1 cellular context compared by ENCODE assay signal in the genomic region with DNA sequence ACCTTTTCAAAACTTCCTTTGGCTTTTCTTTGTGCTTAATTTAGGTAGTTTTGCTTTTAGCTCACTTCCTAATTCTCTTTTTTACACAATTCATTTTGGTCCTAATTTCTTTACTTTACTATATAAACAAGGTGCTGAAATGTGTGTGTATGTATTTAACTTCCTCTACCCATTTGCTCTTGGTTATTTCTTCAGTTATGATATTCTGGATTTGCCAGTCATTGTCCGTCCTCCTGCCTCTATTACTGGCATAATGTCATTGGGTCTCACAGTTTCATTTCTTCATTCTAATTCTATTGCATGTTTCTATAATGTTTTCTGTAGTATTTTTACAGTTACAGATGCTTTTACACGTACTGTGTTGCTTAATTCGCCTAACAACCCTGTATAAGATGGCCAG.
TF ChIP-seq lines count a peak whose summit lies in the region.

No MANE protein-coding gene starts in this region.

TF ChIP-seq in GM23338, 12 proteins besides CTCF, POLR2A, EP300 and RAD21:
- no peak for TF ChIP-seq EZH2phosphoT487 (IDR thresholded peaks at IDR 0.05; ENCODE audit: unreplicated experiment)
- no peak for TF ChIP-seq STAT1 (IDR thresholded peaks at IDR 0.05; ENCODE audit: unreplicated experiment)
- TF ChIP-seq EZH2 (IDR thresholded peaks at IDR 0.05; ENCODE audit: low read depth, unreplicated experiment): no peak
- no peak for TF ChIP-seq ZNF114 (CRISPR knock-in tag; IDR thresholded peaks at IDR 0.05)
- no peak for TF ChIP-seq ZNF331 (CRISPR knock-in tag; IDR thresholded peaks at IDR 0.05; ENCODE audit: low read depth)
- no peak for TF ChIP-seq POLR2AphosphoS5 (IDR thresholded peaks at IDR 0.05; ENCODE audit: low read depth)
- no peak for TF ChIP-seq JUNB (IDR thresholded peaks at IDR 0.05; ENCODE audit: unreplicated experiment)
- no peak for TF ChIP-seq CREB1 (CRISPR knock-in tag; IDR thresholded peaks at IDR 0.05; ENCODE audit: low read depth)
- TF ChIP-seq, protein P1, sequence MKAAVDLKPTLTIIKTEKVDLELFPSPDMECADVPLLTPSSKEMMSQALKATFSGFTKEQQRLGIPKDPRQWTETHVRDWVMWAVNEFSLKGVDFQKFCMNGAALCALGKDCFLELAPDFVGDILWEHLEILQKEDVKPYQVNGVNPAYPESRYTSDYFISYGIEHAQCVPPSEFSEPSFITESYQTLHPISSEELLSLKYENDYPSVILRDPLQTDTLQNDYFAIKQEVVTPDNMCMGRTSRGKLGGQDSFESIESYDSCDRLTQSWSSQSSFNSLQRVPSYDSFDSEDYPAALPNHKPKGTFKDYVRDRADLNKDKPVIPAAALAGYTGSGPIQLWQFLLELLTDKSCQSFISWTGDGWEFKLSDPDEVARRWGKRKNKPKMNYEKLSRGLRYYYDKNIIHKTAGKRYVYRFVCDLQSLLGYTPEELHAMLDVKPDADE (IDR thresholded peaks at IDR 0.05): no peak
- TF ChIP-seq, protein P2, sequence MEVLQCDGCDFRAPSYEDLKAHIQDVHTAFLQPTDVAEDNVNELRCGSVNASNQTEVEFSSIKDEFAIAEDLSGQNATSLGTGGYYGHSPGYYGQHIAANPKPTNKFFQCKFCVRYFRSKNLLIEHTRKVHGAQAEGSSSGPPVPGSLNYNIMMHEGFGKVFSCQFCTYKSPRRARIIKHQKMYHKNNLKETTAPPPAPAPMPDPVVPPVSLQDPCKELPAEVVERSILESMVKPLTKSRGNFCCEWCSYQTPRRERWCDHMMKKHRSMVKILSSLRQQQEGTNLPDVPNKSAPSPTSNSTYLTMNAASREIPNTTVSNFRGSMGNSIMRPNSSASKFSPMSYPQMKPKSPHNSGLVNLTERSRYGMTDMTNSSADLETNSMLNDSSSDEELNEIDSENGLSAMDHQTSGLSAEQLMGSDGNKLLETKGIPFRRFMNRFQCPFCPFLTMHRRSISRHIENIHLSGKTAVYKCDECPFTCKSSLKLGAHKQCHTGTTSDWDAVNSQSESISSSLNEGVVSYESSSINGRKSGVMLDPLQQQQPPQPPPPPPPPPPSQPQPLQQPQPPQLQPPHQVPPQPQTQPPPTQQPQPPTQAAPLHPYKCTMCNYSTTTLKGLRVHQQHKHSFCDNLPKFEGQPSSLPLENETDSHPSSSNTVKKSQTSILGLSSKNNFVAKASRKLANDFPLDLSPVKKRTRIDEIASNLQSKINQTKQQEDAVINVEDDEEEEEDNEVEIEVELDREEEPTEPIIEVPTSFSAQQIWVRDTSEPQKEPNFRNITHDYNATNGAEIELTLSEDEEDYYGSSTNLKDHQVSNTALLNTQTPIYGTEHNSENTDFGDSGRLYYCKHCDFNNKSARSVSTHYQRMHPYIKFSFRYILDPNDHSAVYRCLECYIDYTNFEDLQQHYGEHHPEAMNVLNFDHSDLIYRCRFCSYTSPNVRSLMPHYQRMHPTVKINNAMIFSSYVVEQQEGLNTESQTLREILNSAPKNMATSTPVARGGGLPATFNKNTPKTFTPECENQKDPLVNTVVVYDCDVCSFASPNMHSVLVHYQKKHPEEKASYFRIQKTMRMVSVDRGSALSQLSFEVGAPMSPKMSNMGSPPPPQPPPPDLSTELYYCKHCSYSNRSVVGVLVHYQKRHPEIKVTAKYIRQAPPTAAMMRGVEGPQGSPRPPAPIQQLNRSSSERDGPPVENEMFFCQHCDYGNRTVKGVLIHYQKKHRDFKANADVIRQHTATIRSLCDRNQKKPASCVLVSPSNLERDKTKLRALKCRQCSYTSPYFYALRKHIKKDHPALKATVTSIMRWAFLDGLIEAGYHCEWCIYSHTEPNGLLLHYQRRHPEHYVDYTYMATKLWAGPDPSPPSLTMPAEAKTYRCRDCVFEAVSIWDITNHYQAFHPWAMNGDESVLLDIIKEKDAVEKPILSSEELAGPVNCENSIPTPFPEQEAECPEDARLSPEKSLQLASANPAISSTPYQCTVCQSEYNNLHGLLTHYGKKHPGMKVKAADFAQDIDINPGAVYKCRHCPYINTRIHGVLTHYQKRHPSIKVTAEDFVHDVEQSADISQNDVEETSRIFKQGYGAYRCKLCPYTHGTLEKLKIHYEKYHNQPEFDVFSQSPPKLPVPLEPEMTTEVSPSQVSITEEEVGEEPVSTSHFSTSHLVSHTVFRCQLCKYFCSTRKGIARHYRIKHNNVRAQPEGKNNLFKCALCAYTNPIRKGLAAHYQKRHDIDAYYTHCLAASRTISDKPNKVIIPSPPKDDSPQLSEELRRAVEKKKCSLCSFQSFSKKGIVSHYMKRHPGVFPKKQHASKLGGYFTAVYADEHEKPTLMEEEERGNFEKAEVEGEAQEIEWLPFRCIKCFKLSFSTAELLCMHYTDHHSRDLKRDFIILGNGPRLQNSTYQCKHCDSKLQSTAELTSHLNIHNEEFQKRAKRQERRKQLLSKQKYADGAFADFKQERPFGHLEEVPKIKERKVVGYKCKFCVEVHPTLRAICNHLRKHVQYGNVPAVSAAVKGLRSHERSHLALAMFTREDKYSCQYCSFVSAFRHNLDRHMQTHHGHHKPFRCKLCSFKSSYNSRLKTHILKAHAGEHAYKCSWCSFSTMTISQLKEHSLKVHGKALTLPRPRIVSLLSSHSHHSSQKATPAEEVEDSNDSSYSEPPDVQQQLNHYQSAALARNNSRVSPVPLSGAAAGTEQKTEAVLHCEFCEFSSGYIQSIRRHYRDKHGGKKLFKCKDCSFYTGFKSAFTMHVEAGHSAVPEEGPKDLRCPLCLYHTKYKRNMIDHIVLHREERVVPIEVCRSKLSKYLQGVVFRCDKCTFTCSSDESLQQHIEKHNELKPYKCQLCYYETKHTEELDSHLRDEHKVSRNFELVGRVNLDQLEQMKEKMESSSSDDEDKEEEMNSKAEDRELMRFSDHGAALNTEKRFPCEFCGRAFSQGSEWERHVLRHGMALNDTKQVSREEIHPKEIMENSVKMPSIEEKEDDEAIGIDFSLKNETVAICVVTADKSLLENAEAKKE (CRISPR knock-in tag; IDR thresholded peaks at IDR 0.05): no peak
- TF ChIP-seq, protein P3, sequence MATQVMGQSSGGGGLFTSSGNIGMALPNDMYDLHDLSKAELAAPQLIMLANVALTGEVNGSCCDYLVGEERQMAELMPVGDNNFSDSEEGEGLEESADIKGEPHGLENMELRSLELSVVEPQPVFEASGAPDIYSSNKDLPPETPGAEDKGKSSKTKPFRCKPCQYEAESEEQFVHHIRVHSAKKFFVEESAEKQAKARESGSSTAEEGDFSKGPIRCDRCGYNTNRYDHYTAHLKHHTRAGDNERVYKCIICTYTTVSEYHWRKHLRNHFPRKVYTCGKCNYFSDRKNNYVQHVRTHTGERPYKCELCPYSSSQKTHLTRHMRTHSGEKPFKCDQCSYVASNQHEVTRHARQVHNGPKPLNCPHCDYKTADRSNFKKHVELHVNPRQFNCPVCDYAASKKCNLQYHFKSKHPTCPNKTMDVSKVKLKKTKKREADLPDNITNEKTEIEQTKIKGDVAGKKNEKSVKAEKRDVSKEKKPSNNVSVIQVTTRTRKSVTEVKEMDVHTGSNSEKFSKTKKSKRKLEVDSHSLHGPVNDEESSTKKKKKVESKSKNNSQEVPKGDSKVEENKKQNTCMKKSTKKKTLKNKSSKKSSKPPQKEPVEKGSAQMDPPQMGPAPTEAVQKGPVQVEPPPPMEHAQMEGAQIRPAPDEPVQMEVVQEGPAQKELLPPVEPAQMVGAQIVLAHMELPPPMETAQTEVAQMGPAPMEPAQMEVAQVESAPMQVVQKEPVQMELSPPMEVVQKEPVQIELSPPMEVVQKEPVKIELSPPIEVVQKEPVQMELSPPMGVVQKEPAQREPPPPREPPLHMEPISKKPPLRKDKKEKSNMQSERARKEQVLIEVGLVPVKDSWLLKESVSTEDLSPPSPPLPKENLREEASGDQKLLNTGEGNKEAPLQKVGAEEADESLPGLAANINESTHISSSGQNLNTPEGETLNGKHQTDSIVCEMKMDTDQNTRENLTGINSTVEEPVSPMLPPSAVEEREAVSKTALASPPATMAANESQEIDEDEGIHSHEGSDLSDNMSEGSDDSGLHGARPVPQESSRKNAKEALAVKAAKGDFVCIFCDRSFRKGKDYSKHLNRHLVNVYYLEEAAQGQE (IDR thresholded peaks at IDR 0.05; ENCODE audit: unreplicated experiment): no peak
- no peak for TF ChIP-seq NANOG (IDR thresholded peaks at IDR 0.05; ENCODE audit: borderline replicate concordance)
